14 cellular contexts compared by ENCODE assay signal in genomic region chr13:30108913-30109237, GRCh38.
DNase-seq lines count a peak whose midpoint lies in the region; ATAC-seq, FAIRE-seq and TF ChIP-seq lines count a peak whose summit lies in the region.
"Had no signal": no experiment of that assay in that cellular context is flagged by ENCODE, and none has a peak within 500 bp of the region (broad histone marks: within the 10 kb centered on the region; RNA-seq: fewer than 3 reads in every experiment).

No MANE protein-coding gene starts in this region.

- FAIRE-seq in islet of Langerhans (lab: Jason Lieb, UNC) (peak; percentile 30), GM12892 (lab: Jason Lieb, UNC) (no peak)

- peak; percentile 75 for DNase-seq in NCI-H1417 treated with DMSO at 0.1 percent for 48 hours (lab: John Stamatoyannopoulos, UW)
- peak; percentile 45 for DNase-seq in NCI-H774 (lab: John Stamatoyannopoulos, UW)
- DNase-seq in prostate gland (ENCODE audit: low spot score), result peak; percentile 87
- no peak for DNase-seq in activated naive CD4-positive, alpha-beta T cell treated with Interleukin-2 at 50 U/mL for 16 hours
- DNase-seq in GM12892 (ENCODE audit: insufficient read length), result no peak
- DNase-seq: activated CD8-positive, alpha-beta T cell treated with anti-CD3 and anti-CD28 coated beads, Interleukin-2, amount 10 ng/mL, durations not matched to agents 7 days and 5 days; activated naive CD4-positive, alpha-beta T cell; CD4-positive, alpha-beta T cell; central memory CD4-positive, alpha-beta T cell; testis had no signal

- ATAC-seq in HG03432 (IDR thresholded peaks at IDR 0.05; ENCODE audit: unreplicated experiment) (no peak), HG03342 (IDR thresholded peaks at IDR 0.05; ENCODE audit: unreplicated experiment) (no peak)
- ATAC-seq: activated CD8-positive, alpha-beta T cell treated with anti-CD3 and anti-CD28 coated beads, Interleukin-2, amount 10 ng/mL, durations not matched to agents 7 days and 5 days; natural killer cell treated with Interleukin-12 subunit alpha and Interleukin-12 subunit beta and Interleukin-15 and Interleukin-18, amount 100 ng/mL, for 72 hours had no signal

- no peak overlapping the region for H3K4me3 ChIP-seq in prostate gland
- H3K4me3 ChIP-seq: testis had no signal

- intact Hi-C loops in prostate gland (cut with DNase I), result no loop called here

- TF ChIP-seq POLR2A in prostate gland (IDR thresholded peaks at IDR 0.05), result peak; percentile 13
- TF ChIP-seq POLR2A in GM12892 (IDR thresholded peaks at IDR 0.05; ENCODE audit: low read depth, low read length), result no peak

- H3K27me3 ChIP-seq in prostate gland (replicated peaks; ENCODE audit: insufficient read depth), result no peaks in the 10 kb centered on the region
- H3K27me3 ChIP-seq: testis had no signal

- no peaks in the 10 kb centered on the region for H3K36me3 ChIP-seq in prostate gland

- no peaks in the 10 kb centered on the region for H3K9me3 ChIP-seq in prostate gland
- H3K9me3 ChIP-seq: testis had no signal

- no peak for TF ChIP-seq CTCF in prostate gland (IDR thresholded peaks at IDR 0.05)

- peaks cover 2% of the 10 kb centered on the region for H3K4me1 ChIP-seq in prostate gland (replicated peaks)

- H3K27ac ChIP-seq in prostate gland, result peak overlapping the region; percentile 42 to 47
- H3K27ac ChIP-seq: testis had no signal

- 35% methylated on average over 8 of the region's 8 CpGs for WGBS in prostate gland

Comparison
In these comparisons a context has a peak if more than half of its experiments do, and no peak if none do; other contexts are left out.
1. DNase-seq: peak in NCI-H1417 treated with DMSO at 0.1 percent for 48 hours (single experiment), NCI-H774 (single experiment) and prostate gland (single experiment); none in activated naive CD4-positive, alpha-beta T cell treated with Interleukin-2 at 50 U/mL for 16 hours (single experiment) and GM12892 (single experiment).